In genomic region chr2:84904717-84905174, GRCh38 we compare ENCODE assay signal across 8 cellular contexts. TPM values are rescaled to one million over a fixed set of nuclear protein-coding genes. Genes with fewer than 3 reads are reported as not detected.
A peak's percentile ranks its signal among the peaks of the same experiment; 100 is the strongest.
DNase-seq lines count a peak whose midpoint lies in the region; ATAC-seq, FAIRE-seq and TF ChIP-seq lines count a peak whose summit lies in the region.

No MANE protein-coding gene starts in this region.

- BruUV-seq in OCI-LY7 (replicated peaks; lab: Mats Ljungman, UMichigan) (no TSS peak), GM12878 (replicated peaks; lab: Mats Ljungman, UMichigan) (no TSS peak)

- SMC1A ChIA-PET in GM12878 (lab: Charles Lee; ENCODE audit: uncharacterized antibody, unreplicated experiment) = interaction anchor here (0.6 to 6.0 kb wide), 4 partner anchors 16 to 38 kb away, joined by 3 to 52 read pairs (median 17); no protein-coding TSS in a partner anchor

- H3K4me2 ChIP-seq in OCI-LY7 (ENCODE audit: low read length) (peak overlapping the region; percentile 92), GM12878 (ENCODE audit: control insufficient read depth, insufficient read depth) (peak overlapping the region; percentile 78)

- H3K9ac ChIP-seq in GM12878 (ENCODE audit: control insufficient read depth, insufficient read depth, low read length) = peak overlapping the region; percentile 64; the same call in 1 of the 2 replicates

- peak overlapping the region; percentile 95 for H3K4me3 ChIP-seq in OCI-LY7 (ENCODE audit: low read depth, low read length, poor library complexity, severe bottlenecking)
- peak overlapping the region; percentile 99; the same call in 1 of the 2 replicates for H3K4me3 ChIP-seq in GM12878
- peak overlapping the region; percentile 96 for H3K4me3 ChIP-seq in iPS-18c (ENCODE audit: insufficient read depth, low read depth, low read length)
- H3K4me3 ChIP-seq in skeletal muscle cell (ENCODE audit: low read depth, low read length) = peak overlapping the region; percentile 81

- CTCF ChIA-PET in OCI-LY7 (lab: Charles Lee; ENCODE audit: unreplicated experiment) (no interaction called here), GM12878 (lab: Yijun Ruan, JAX) (interaction anchor here (1.2 to 3.4 kb wide), 3 partner anchors 15 to 22 kb away, joined by 5 to 13 read pairs (median 7); no protein-coding TSS in a partner anchor)

- WGBS in GM12878 (ENCODE audit: insufficient coverage, insufficient replicate concordance, low lambda C conversion rate, missing lambda C conversion rate) = under 1% methylated on average over 21 of the region's 21 CpGs

- H3K9me3 ChIP-seq in OCI-LY7 (ENCODE audit: low read length) (no peaks in the 10 kb centered on the region), GM12878 (replicated peaks; ENCODE audit: control insufficient read depth, insufficient read depth, low read length) (no peaks in the 10 kb centered on the region; the same call in 2 of the 3 replicates), iPS-18c (ENCODE audit: control insufficient read depth, insufficient read depth, low read length) (peaks cover 3% of the 10 kb centered on the region)

- TF ChIP-seq CTCF in OCI-LY7 (conservative IDR thresholded peaks at IDR 0.05; ENCODE audit: low read length) (no peak), GM12878 (IDR thresholded peaks at IDR 0.05 in 2 of 3, conservative IDR thresholded peaks at IDR 0.05 in 1 of 3; ENCODE audit: control insufficient read depth in 2 of 3, extremely low read depth in 1 of 3, insufficient read depth in 1 of 3, low read depth in 3 of 3, low read length in 3 of 3) (no peak)

- ATAC-seq in GM12878 = no peak
- no peak for ATAC-seq in GM21576 (IDR thresholded peaks at IDR 0.05; ENCODE audit: unreplicated experiment)
- no peak for ATAC-seq in GM21360 (IDR thresholded peaks at IDR 0.05; ENCODE audit: unreplicated experiment)

- FAIRE-seq in GM12878 (lab: Jason Lieb, UNC) = no peak

- TF ChIP-seq RAD21 in GM12878 (IDR thresholded peaks at IDR 0.05; ENCODE audit: insufficient read depth, low read depth, low read length) = no peak

- H3K36me3 ChIP-seq in OCI-LY7 (ENCODE audit: insufficient read depth, low read length) = peaks cover 20% of the 10 kb centered on the region
- no peaks in the 10 kb centered on the region for H3K36me3 ChIP-seq in GM12878 (ENCODE audit: control insufficient read depth in 2 of 2, insufficient read depth in 2 of 2, low read length in 1 of 2)

- H3K27ac ChIP-seq in OCI-LY7 (ENCODE audit: low read depth, low read length, poor library complexity, severe bottlenecking) (no peak overlapping the region), GM12878 (ENCODE audit: control insufficient read depth, insufficient read depth) (peak overlapping the region; percentile 60)

- no peak for TF ChIP-seq POLR2A in GM12878 (IDR thresholded peaks at IDR 0.05; ENCODE audit: low read depth, low read length)

- DNase-seq in NCI-H82 (lab: John Stamatoyannopoulos, UW) = peak; percentile 65
- DNase-seq in NCI-H82 treated with DMSO at 0.1 percent for 48 hours (lab: John Stamatoyannopoulos, UW; ENCODE audit: unreplicated experiment) = no peak
- DNase-seq in OCI-LY7 (ENCODE audit: low spot score) = peak; percentile 28
- DNase-seq in GM12878 (ENCODE audit: low read depth, low spot score) = no peak
- DNase-seq in skeletal muscle cell (ENCODE audit: low read depth) = peak; percentile 81

- TF ChIP-seq EP300 in GM12878 (IDR thresholded peaks at IDR 0.05; ENCODE audit: borderline replicate concordance in 1 of 2, control insufficient read depth in 1 of 2, low read depth in 2 of 2, low read length in 2 of 2) = no peak

- H2AFZ ChIP-seq in OCI-LY7 (ENCODE audit: low read length) = peak overlapping the region; percentile 87
- peak overlapping the region; percentile 79; the same call in 1 of the 2 replicates for H2AFZ ChIP-seq in GM12878 (ENCODE audit: control insufficient read depth, low read depth, low read length)

- H4K20me1 ChIP-seq in OCI-LY7 (ENCODE audit: insufficient read depth, low read length) = peaks cover 6% of the 10 kb centered on the region; the same call in 1 of the 2 replicates
- no peaks in the 10 kb centered on the region for H4K20me1 ChIP-seq in GM12878 (ENCODE audit: control insufficient read depth, insufficient read depth)

- H3K4me1 ChIP-seq in OCI-LY7 (ENCODE audit: insufficient read depth, low read length, poor library complexity, severe bottlenecking) (peaks cover 15% of the 10 kb centered on the region), GM12878 (ENCODE audit: control insufficient read depth, insufficient read depth, low read length) (peaks cover 24% of the 10 kb centered on the region)

- H3K79me2 ChIP-seq in OCI-LY7 (ENCODE audit: insufficient read depth, low read depth, low read length) (peaks cover 14% of the 10 kb centered on the region), GM12878 (ENCODE audit: control insufficient read depth, insufficient read depth, low read length) (peaks cover 20% of the 10 kb centered on the region)

- POLR2A ChIA-PET in OCI-LY7 (lab: Charles Lee) (interaction anchor here (0.6 to 2.7 kb wide), 8 partner anchors 15 to 81 kb away, joined by 3 to 6 read pairs (median 3); no protein-coding TSS in a partner anchor), GM12878 (lab: Charles Lee) (interaction anchor here (1.5 to 5.2 kb wide), 6 partner anchors 15 to 42 kb away, joined by 6 to 71 read pairs (median 19); no protein-coding TSS in a partner anchor)

- in situ Hi-C loops in GM12878 (cut with MboI) = no loop called here

- H3K27me3 ChIP-seq in GM12878 (replicated peaks in 1 of 2; ENCODE audit: control insufficient read depth in 2 of 2, insufficient read depth in 2 of 2, low read length in 1 of 2) = no peaks in the 10 kb centered on the region

- intact Hi-C loops in OCI-LY7 (cut with micrococcal nuclease; ENCODE audit: unreplicated experiment) = loop anchor here (1.0 kb wide), 1 partner anchor 21 kb away; no protein-coding TSS in a partner anchor
- intact Hi-C loops in GM12878 (cut with micrococcal nuclease; ENCODE audit: unreplicated experiment) = loop anchor here (1.0 kb wide), 1 partner anchor 23 kb away; the partner anchor contains the start of gene TRABD2A

- no peaks in the 10 kb centered on the region for H3K9me2 ChIP-seq in OCI-LY7 (ENCODE audit: insufficient read depth, low read length)

- RAD21 ChIA-PET in GM12878 (lab: Charles Lee; ENCODE audit: unreplicated experiment) = interaction anchor here (0.9 to 4.3 kb wide), 6 partner anchors 15 to 66 kb away, joined by 3 to 67 read pairs (median 4); partner anchors contain the start of gene KCMF1

TF ChIP-seq in GM12878, 131 proteins besides CTCF, POLR2A, EP300 and RAD21 (continues in another document):
- TF ChIP-seq IKZF2 (IDR thresholded peaks at IDR 0.05) (no peak), SIX5 (IDR thresholded peaks at IDR 0.05; ENCODE audit: low read depth, low read length, severe bottlenecking) (no peak), IRF4 (IDR thresholded peaks at IDR 0.05; ENCODE audit: low read depth, low read length) (no peak)

RNA-seq across cellular contexts. Expression of gene TMSB10, which starts 0.7 kb away (rescaled TPM):
- total RNA-seq in OCI-LY7 (2014; rRNA removed; shearing (Covaris generic)) = 1,901 and 3,039 TPM in 2 replicates
- 869 and 903 TPM in 2 replicates for total RNA-seq in OCI-LY7 (2022)
- total RNA-seq in GM12878 (2013; cell fraction: nucleolus; rRNA removed) = 67.1 and 76.3 TPM in 2 replicates
- 3,507 and 4,221 TPM in 2 replicates for total RNA-seq in GM12878 (2014; rRNA removed)
- 4,753 and 4,822 TPM in 2 replicates for total RNA-seq in GM12878 (2014; rRNA removed; fragmentation: Illumina TruSeq; extraction: Trizol)
- 2,058 and 2,139 TPM in 2 replicates for total RNA-seq in GM12878 (2021)
- polyA plus RNA-seq in GM12878 (2011; ENCODE audit: low read depth) = 6,013 TPM
- 1,406 and 1,750 TPM in 2 replicates for polyA plus RNA-seq in GM12878 (2011; rRNA removed)
- 3,271 and 3,283 TPM in 2 replicates for polyA plus RNA-seq in GM12878 (2011; cell fraction: cytosol; rRNA removed)
- 1,725 and 2,378 TPM in 2 replicates for polyA plus RNA-seq in GM12878 (2011; cell fraction: nucleus; rRNA removed)
- 2,269 and 3,344 TPM in 2 replicates for polyA plus RNA-seq in GM12878 (2012)
- 3,467 and 4,619 TPM in 2 replicates for polyA plus RNA-seq in GM12878 (2014; fragmentation: Illumina TruSeq; extraction: Trizol)
- 1,000 to 10,000 TPM; 2,817 to 3,116 TPM for polyA plus RNA-seq in GM12878 (2014; fragmentation: Nextera tagmentation; extraction: Ambion mirVana)
- polyA plus RNA-seq in GM12878 (2014; rRNA removed) = 3,894 and 4,860 TPM in 2 replicates
- polyA plus RNA-seq in GM12878 (2016; fragmentation: Nextera tagmentation; extraction: Ambion mirVana) = 1,000 to 10,000 TPM; 3,322 to 3,441 TPM
- 292 and 578 TPM in 2 replicates for polyA minus RNA-seq in GM12878 (2011; rRNA and poly(A)+ RNA removed)
- polyA minus RNA-seq in GM12878 (2011; cell fraction: cytosol; rRNA and poly(A)+ RNA removed) = 348 and 356 TPM in 2 replicates
- polyA minus RNA-seq in GM12878 (2011; cell fraction: nucleus; rRNA and poly(A)+ RNA removed) = 66.1 and 66.3 TPM in 2 replicates

RNA-seq across cellular contexts. Expression of gene TRABD2A, which starts 23.9 kb away (rescaled TPM):
- 0.49 and 1.9 TPM in 2 replicates for total RNA-seq in OCI-LY7 (2014; rRNA removed; shearing (Covaris generic))
- total RNA-seq in OCI-LY7 (2022) (1.6 and 1.8 TPM in 2 replicates), GM12878 (2014; rRNA removed) (7.6 and 9.8 TPM in 2 replicates), GM12878 (2014; rRNA removed; fragmentation: Illumina TruSeq; extraction: Trizol) (4.7 and 5.1 TPM in 2 replicates), GM12878 (2021) (5.0 and 5.7 TPM in 2 replicates)
- total RNA-seq in GM12878 (2013; cell fraction: nucleolus; rRNA removed) = 17.5 and 20.8 TPM in 2 replicates
- 0.21 TPM for polyA plus RNA-seq in GM12878 (2011; ENCODE audit: low read depth)
- polyA plus RNA-seq in GM12878 (2011; rRNA removed) (1.9 and 2.0 TPM in 2 replicates), GM12878 (2014; fragmentation: Illumina TruSeq; extraction: Trizol) (5.2 and 5.3 TPM in 2 replicates), GM12878 (2014; fragmentation: Nextera tagmentation; extraction: Ambion mirVana) (1 to 10 TPM; 1.4 to 2.3 TPM), GM12878 (2014; rRNA removed) (6.1 and 6.6 TPM in 2 replicates), GM12878 (2016; fragmentation: Nextera tagmentation; extraction: Ambion mirVana) (1 to 10 TPM; 3.0 to 3.1 TPM)
- polyA plus RNA-seq in GM12878 (2011; cell fraction: cytosol; rRNA removed) = 1.8 and 2.0 TPM in 2 replicates
- 3.2 and 3.3 TPM in 2 replicates for polyA plus RNA-seq in GM12878 (2011; cell fraction: nucleus; rRNA removed)
- polyA plus RNA-seq in GM12878 (2012) = 0.39 and 0.49 TPM in 2 replicates
- 3.1 TPM in 2 replicates for polyA minus RNA-seq in GM12878 (2011; rRNA and poly(A)+ RNA removed)
- polyA minus RNA-seq in GM12878 (2011; cell fraction: cytosol; rRNA and poly(A)+ RNA removed) = 1.4 TPM in 1 of 2 replicates, not detected in the other
- 3.4 and 3.9 TPM in 2 replicates for polyA minus RNA-seq in GM12878 (2011; cell fraction: nucleus; rRNA and poly(A)+ RNA removed)

Comparison
In these comparisons a context has a peak if more than half of its experiments do, and no peak if none do; other contexts are left out.
1. DNase-seq: peak in NCI-H82 (single experiment), OCI-LY7 (single experiment) and skeletal muscle cell (single experiment); none in NCI-H82 treated with DMSO at 0.1 percent for 48 hours (single experiment) and GM12878 (single experiment).
2. Peak in every context shown above with its lines, with median percentiles within 50 percentile points of each other: H3K4me3 ChIP-seq.